ENCODE assay signal across 1 cellular context in genomic region chr22:37518509-37519267, GRCh38.
TF ChIP-seq lines count a peak whose summit lies in the region.

No MANE protein-coding gene starts in this region.

TF ChIP-seq in HepG2, 621 proteins besides CTCF, POLR2A, EP300 and RAD21 (continues in another document):
- TF ChIP-seq KLF12 (CRISPR knock-in tag; IDR thresholded peaks at IDR 0.05; ENCODE audit: borderline replicate concordance) (0 out of 2 replicates have a peak, but pooled peaks have one; percentile 62), MAFG (CRISPR knock-in tag; IDR thresholded peaks at IDR 0.05) (no peak), ZBTB42 (CRISPR knock-in tag; IDR thresholded peaks at IDR 0.05) (0 out of 2 replicates have a peak, but pooled peaks have one; percentile 29), PAX8 (CRISPR knock-in tag; IDR thresholded peaks at IDR 0.05; ENCODE audit: borderline replicate concordance) (peak; percentile 48; the same call in 1 of the 2 replicates), SRY (CRISPR knock-in tag; IDR thresholded peaks at IDR 0.05) (0 out of 2 replicates have a peak, but pooled peaks have one; percentile 55), FOXC1 (CRISPR knock-in tag; IDR thresholded peaks at IDR 0.05; ENCODE audit: borderline replicate concordance) (peak; percentile 47; the same call in 1 of the 2 replicates), UBTF (CRISPR knock-in tag; IDR thresholded peaks at IDR 0.05) (peak; percentile 89), TEF (CRISPR knock-in tag; IDR thresholded peaks at IDR 0.05) (no peak), LCORL (IDR thresholded peaks at IDR 0.05) (no peak), LCORL (CRISPR knock-in tag; IDR thresholded peaks at IDR 0.05) (peak; percentile 45; the same call in 1 of the 2 replicates), IRF2 (CRISPR knock-in tag; IDR thresholded peaks at IDR 0.05) (peak; percentile 44; the same call in 1 of the 2 replicates), YEATS4 (CRISPR knock-in tag; IDR thresholded peaks at IDR 0.05; ENCODE audit: borderline replicate concordance) (peak; percentile 70; the same call in 1 of the 2 replicates), EED (CRISPR knock-in tag; IDR thresholded peaks at IDR 0.05) (peak; percentile 69; the same call in 1 of the 2 replicates), SATB2 (CRISPR knock-in tag; IDR thresholded peaks at IDR 0.05) (0 out of 2 replicates have a peak, but pooled peaks have one; percentile 53), KDM4B (CRISPR knock-in tag; IDR thresholded peaks at IDR 0.05) (0 out of 2 replicates have a peak, but pooled peaks have one; percentile 11), ZNF263 (CRISPR knock-in tag; IDR thresholded peaks at IDR 0.05) (peak; percentile 38; the same call in 1 of the 2 replicates), ZNF839 (CRISPR knock-in tag; IDR thresholded peaks at IDR 0.05; ENCODE audit: borderline replicate concordance) (peak; percentile 26; the same call in 1 of the 2 replicates), BCL3 (CRISPR knock-in tag; IDR thresholded peaks at IDR 0.05) (peak; percentile 64; the same call in 1 of the 2 replicates), ZNF142 (CRISPR knock-in tag; IDR thresholded peaks at IDR 0.05) (peak; percentile 63), HIC2 (CRISPR knock-in tag; IDR thresholded peaks at IDR 0.05; ENCODE audit: low read depth) (0 out of 2 replicates have a peak, but pooled peaks have one; percentile 25), PAXIP1 (CRISPR knock-in tag; conservative IDR thresholded peaks at IDR 0.05) (peak; percentile 28; the same call in 1 of the 2 replicates), ETV6 (CRISPR knock-in tag; conservative IDR thresholded peaks at IDR 0.05) (0 out of 2 replicates have a peak, but pooled peaks have one; percentile 42), ZNF205 (CRISPR knock-in tag; IDR thresholded peaks at IDR 0.05) (0 out of 2 replicates have a peak, but pooled peaks have one; percentile 30), HNRNPLL (IDR thresholded peaks at IDR 0.05; ENCODE audit: low read depth, low read length, poor library complexity, severe bottlenecking) (peak; percentile 44), ZNF576 (CRISPR knock-in tag; IDR thresholded peaks at IDR 0.05) (0 out of 2 replicates have a peak, but pooled peaks have one; percentile 76), ZNF777 (CRISPR knock-in tag; IDR thresholded peaks at IDR 0.05) (peak; percentile 88), CREB3 (CRISPR knock-in tag; IDR thresholded peaks at IDR 0.05) (0 out of 2 replicates have a peak, but pooled peaks have one; percentile 71), RBM22 (optimal IDR thresholded peaks at IDR 0.05; ENCODE audit: low read length) (no peak), RFXAP (CRISPR knock-in tag; IDR thresholded peaks at IDR 0.05; ENCODE audit: borderline replicate concordance) (peak; percentile 24; the same call in 1 of the 2 replicates), ZNF792 (CRISPR knock-in tag; IDR thresholded peaks at IDR 0.05) (no peak), ZFP90 (CRISPR knock-in tag; IDR thresholded peaks at IDR 0.05; ENCODE audit: borderline replicate concordance) (peak; percentile 62; the same call in 1 of the 2 replicates), ZFP37 (CRISPR knock-in tag; IDR thresholded peaks at IDR 0.05; ENCODE audit: borderline replicate concordance) (no peak), NFKB2 (CRISPR knock-in tag; IDR thresholded peaks at IDR 0.05; ENCODE audit: borderline replicate concordance) (peak; percentile 57; the same call in 1 of the 2 replicates), HMGXB4 (CRISPR knock-in tag; IDR thresholded peaks at IDR 0.05; ENCODE audit: borderline replicate concordance in 1 of 2, low read depth in 1 of 2) (peak; percentile 22 to 23; a peak in 1 of 4 replicates), PTBP1 (IDR thresholded peaks at IDR 0.05; ENCODE audit: low read depth, low read length, poor library complexity, severe bottlenecking) (peak; percentile 33), RXRA (CRISPR knock-in tag; IDR thresholded peaks at IDR 0.05) (peak; percentile 30; the same call in 1 of the 2 replicates), TAF1 (CRISPR knock-in tag; IDR thresholded peaks at IDR 0.05) (peak; percentile 60), ZNF30 (CRISPR knock-in tag; IDR thresholded peaks at IDR 0.05) (0 out of 2 replicates have a peak, but pooled peaks have one; percentile 31), ZNF768 (CRISPR knock-in tag; IDR thresholded peaks at IDR 0.05) (0 out of 2 replicates have a peak, but pooled peaks have one; percentile 66)
